8 cellular contexts compared by ENCODE assay signal in the genomic region with DNA sequence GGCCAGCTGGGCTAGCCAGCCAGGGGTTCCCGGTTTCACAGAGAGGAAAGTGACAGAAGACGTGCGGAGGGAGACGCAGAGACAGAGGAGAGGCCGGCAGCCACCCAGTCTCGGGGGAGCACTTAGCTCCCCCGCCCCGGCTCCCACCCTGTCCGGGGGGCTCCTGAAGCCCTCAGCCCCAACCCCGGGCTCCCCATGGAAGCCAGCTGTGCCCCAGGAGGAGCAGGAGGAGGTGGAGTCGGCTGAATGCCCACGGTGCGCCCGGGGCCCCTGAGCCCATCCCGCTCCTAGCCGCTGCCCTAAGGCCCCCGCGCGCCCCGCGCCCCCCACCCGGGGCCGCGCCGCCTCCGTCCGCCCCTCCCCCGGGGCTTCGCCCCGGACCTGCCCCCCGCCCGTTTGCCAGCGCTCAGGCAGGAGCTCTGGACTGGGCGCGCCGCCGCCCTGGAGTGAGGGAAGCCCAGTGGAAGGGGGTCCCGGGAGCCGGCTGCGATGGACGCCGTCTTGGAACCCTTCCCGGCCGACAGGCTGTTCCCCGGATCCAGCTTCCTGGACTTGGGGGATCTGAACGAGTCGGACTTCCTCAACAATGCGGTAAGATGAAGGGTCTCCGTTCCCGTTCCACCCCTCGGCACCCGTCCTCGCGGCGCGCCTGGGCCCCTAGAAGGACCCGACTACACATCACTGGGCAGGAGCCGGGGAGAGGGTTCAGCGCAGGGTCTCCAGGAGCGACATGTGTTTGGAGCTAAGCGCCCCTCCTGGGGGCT. TPM values are rescaled to one million over a fixed set of nuclear protein-coding genes. Genes with fewer than 3 reads are reported as not detected.
DNase-seq lines count a peak whose midpoint lies in the region; ATAC-seq and TF ChIP-seq lines count a peak whose summit lies in the region.

A gene with protein sequence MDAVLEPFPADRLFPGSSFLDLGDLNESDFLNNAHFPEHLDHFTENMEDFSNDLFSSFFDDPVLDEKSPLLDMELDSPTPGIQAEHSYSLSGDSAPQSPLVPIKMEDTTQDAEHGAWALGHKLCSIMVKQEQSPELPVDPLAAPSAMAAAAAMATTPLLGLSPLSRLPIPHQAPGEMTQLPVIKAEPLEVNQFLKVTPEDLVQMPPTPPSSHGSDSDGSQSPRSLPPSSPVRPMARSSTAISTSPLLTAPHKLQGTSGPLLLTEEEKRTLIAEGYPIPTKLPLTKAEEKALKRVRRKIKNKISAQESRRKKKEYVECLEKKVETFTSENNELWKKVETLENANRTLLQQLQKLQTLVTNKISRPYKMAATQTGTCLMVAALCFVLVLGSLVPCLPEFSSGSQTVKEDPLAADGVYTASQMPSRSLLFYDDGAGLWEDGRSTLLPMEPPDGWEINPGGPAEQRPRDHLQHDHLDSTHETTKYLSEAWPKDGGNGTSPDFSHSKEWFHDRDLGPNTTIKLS (plus strand): TSS at position 40 of the 764 bp plus-strand sequence. CDS start 450 bp downstream, at position 490.

- peaks cover 7% of the 10 kb centered on the region for H3K4me1 ChIP-seq in neuron (ENCODE audit: insufficient read depth, low read length)

- TF ChIP-seq CTCF in epithelial cell of proximal tubule (conservative IDR thresholded peaks at IDR 0.05; ENCODE audit: low read depth, low read length), result no peak

- no peak for TF ChIP-seq RAD21 in Ishikawa (IDR thresholded peaks at IDR 0.05; ENCODE audit: low read depth)

- TF ChIP-seq EP300 in Ishikawa (IDR thresholded peaks at IDR 0.05; ENCODE audit: borderline replicate concordance), result no peak

- DNase-seq in Daoy (ENCODE audit: low read depth) (peak; percentile 59), epithelial cell of proximal tubule (ENCODE audit: low read depth) (no peak), Ammon's horn (ENCODE audit: low spot score) (no peak), cerebellar nuclear complex (lab: John Stamatoyannopoulos, UW) (no peak)

- H3K36me3 ChIP-seq in neuron (ENCODE audit: insufficient read depth, low read length), result no peaks in the 10 kb centered on the region

- peak within 1 kb of the TSS; percentile 16 for H2AFZ ChIP-seq in neuron (ENCODE audit: low read depth, low read length)

- peak within 1 kb of the TSS; percentile 43 for H3K4me3 ChIP-seq in epithelial cell of proximal tubule (ENCODE audit: low read depth, low read length)
- H3K4me3 ChIP-seq in neuron (ENCODE audit: low read length), result peak within 1 kb of the TSS; percentile 22

- peaks cover 85% of the 10 kb centered on the region for H3K27me3 ChIP-seq in neuron (ENCODE audit: insufficient read depth, low read length)

- no peaks in the 10 kb centered on the region for H3K9me3 ChIP-seq in neuron (ENCODE audit: low read length)

- ATAC-seq in HG03460 (IDR thresholded peaks at IDR 0.05; ENCODE audit: unreplicated experiment) (no peak), GM21619 (IDR thresholded peaks at IDR 0.05; ENCODE audit: unreplicated experiment) (no peak)

TF ChIP-seq in Ishikawa, 13 proteins besides CTCF, POLR2A, EP300 and RAD21:
- TF ChIP-seq, protein P1, sequence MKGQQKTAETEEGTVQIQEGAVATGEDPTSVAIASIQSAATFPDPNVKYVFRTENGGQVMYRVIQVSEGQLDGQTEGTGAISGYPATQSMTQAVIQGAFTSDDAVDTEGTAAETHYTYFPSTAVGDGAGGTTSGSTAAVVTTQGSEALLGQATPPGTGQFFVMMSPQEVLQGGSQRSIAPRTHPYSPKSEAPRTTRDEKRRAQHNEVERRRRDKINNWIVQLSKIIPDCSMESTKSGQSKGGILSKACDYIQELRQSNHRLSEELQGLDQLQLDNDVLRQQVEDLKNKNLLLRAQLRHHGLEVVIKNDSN (IDR thresholded peaks at IDR 0.05), result no peak
- TF ChIP-seq TAF1 (IDR thresholded peaks at IDR 0.05; ENCODE audit: low read depth), result no peak
- no peak for TF ChIP-seq TEAD4 (IDR thresholded peaks at IDR 0.05)
- no peak for TF ChIP-seq CEBPB (IDR thresholded peaks at IDR 0.05)
- TF ChIP-seq TCF12 (IDR thresholded peaks at IDR 0.05; ENCODE audit: low read depth), result no peak
- no peak for TF ChIP-seq NFIC (IDR thresholded peaks at IDR 0.05)
- peak; percentile 79 for TF ChIP-seq ZBTB7A (IDR thresholded peaks at IDR 0.05; ENCODE audit: low read depth)
- TF ChIP-seq EGR1 (IDR thresholded peaks at IDR 0.05), result no peak
- no peak for TF ChIP-seq YY1 (IDR thresholded peaks at IDR 0.05; ENCODE audit: low read depth)

RNA-seq across cellular contexts. Expression of the gene that starts here (rescaled TPM):
- total RNA-seq in Daoy (2014; rRNA removed; shearing (Covaris generic)), result 4.6 and 9.7 TPM in 2 replicates
- total RNA-seq in epithelial cell of proximal tubule, result 0.29 and 2.4 TPM in 2 replicates
